Comparison of ENCODE assay signal across 18 cellular contexts in the genomic region with DNA sequence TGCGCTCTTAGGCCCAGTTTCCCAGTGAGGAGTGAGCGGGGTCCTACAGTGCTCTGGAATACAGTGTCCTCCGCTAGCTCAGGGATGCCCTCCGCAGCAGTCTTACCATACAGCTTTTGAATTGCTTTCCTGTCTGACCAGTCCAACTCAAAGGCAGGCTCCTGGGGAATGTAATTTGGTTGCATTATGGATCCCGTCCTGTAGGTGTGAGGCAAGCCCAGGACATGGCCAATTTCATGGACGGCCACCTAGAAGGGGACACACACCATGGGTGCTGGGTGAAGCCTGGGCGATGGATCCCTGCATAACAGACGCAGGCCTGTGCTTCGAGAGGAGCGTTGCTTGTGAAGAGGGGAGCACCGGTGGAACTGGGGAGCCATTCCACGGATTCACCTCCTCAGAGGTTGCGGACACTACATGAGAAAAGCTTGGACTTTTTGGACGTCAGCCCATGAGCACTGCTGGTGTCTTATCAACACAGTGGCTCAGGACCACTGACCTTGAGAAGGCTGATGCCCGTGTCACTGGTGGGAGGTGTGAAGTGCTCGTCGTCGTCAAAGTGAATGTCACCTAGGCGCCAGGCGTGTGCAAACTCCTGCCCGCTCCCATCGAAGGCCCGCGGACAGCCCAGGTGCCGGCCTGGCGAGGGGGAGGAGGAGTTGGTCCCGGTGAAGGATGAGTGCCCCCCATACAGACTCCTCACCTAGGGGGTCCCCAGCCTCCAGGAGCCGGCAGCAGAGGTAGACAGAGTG. TPM values are rescaled to one million over a fixed set of nuclear protein-coding genes. Genes with fewer than 3 reads are reported as not detected.
DNase-seq lines count a peak whose midpoint lies in the region; ATAC-seq, FAIRE-seq and TF ChIP-seq lines count a peak whose summit lies in the region.
"Had no signal": no experiment of that assay in that cellular context is flagged by ENCODE, and none has a peak within 500 bp of the region (broad histone marks: within the 10 kb centered on the region; RNA-seq: fewer than 3 reads in every experiment).

No MANE protein-coding gene starts in this region.

- 89% methylated on average over 28 of the region's 28 CpGs for WGBS in A549 (ENCODE audit: missing lambda C conversion rate)
- 90 to 91% methylated on average over 27 to 28 of the region's 28 CpGs for WGBS in thyroid gland, 2 donors

- CTCF ChIA-PET in A549 (lab: Yijun Ruan, JAX) = interaction anchor here (1.1 kb wide), 1 partner anchor 9 kb away, joined by 5 read pairs; no protein-coding TSS in a partner anchor

- peaks cover 3% of the 10 kb centered on the region; the same call in 1 of the 2 replicates for H3K36me3 ChIP-seq in DND-41 (ENCODE audit: insufficient read depth, low read length)
- no peaks in the 10 kb centered on the region for H3K36me3 ChIP-seq in neural progenitor cell
- H3K36me3 ChIP-seq in thyroid gland = no peaks in the 10 kb centered on the region
- H3K36me3 ChIP-seq in Peyer's patch = no peaks in the 10 kb centered on the region

- POLR2A ChIA-PET in A549 (lab: Yijun Ruan, JAX) = no interaction called here

- no peak overlapping the region for H3K27ac Mint-ChIP-seq in endothelial cell (ENCODE audit: unreplicated experiment)
- H3K27ac Mint-ChIP-seq in neural progenitor cell = peak overlapping the region; percentile 79
- H3K27ac Mint-ChIP-seq: IgD-negative memory B cell had no signal

- H3K4me2 ChIP-seq in A549 (no peak overlapping the region), DND-41 (ENCODE audit: insufficient read depth, low read length) (no peak overlapping the region), neural progenitor cell (no peak overlapping the region)
- H3K4me2 ChIP-seq: BLaER1 had no signal

- no peaks in the 10 kb centered on the region for H3K79me2 ChIP-seq in DND-41 (ENCODE audit: insufficient read depth, low read length)
- H3K79me2 ChIP-seq in neural progenitor cell (ENCODE audit: low read depth) = no peaks in the 10 kb centered on the region

- no peaks in the 10 kb centered on the region for H3K9me3 Mint-ChIP-seq in endothelial cell (ENCODE audit: unreplicated experiment)
- no peaks in the 10 kb centered on the region for H3K9me3 Mint-ChIP-seq in neural progenitor cell
- H3K9me3 Mint-ChIP-seq: CD8-positive, alpha-beta memory T cell; H9 had no signal

- DNase-seq in A549 (ENCODE audit: low read depth in 1 of 2, low spot score in 1 of 2) (no peak), DND-41 (no peak), endothelial cell (ENCODE audit: low spot score) (no peak), neural progenitor cell (ENCODE audit: low spot score) (no peak), thyroid gland (no peak), Peyer's patch (no peak), SKM-1 treated with dmso at 0.1 percent for 144 hours (lab: John Stamatoyannopoulos, UW; ENCODE audit: unreplicated experiment) (no peak)
- DNase-seq: Caco-2; CD8-positive, alpha-beta memory T cell; GM23248; H9 had no signal

- H2AFZ ChIP-seq in DND-41 (ENCODE audit: low read depth, low read length) = no peak overlapping the region
- H2AFZ ChIP-seq in neural progenitor cell (replicated peaks) = no peak overlapping the region
- H2AFZ ChIP-seq: GM23248 had no signal

- no peak for TF ChIP-seq RAD21 in A549 (conservative IDR thresholded peaks at IDR 0.05 in 1 of 2, IDR thresholded peaks at IDR 0.05 in 1 of 2)

- H4K20me1 ChIP-seq in DND-41 (ENCODE audit: insufficient read depth, low read length) (no peaks in the 10 kb centered on the region; the same call in 1 of the 2 replicates), neural progenitor cell (ENCODE audit: low read depth) (no peaks in the 10 kb centered on the region)
- H4K20me1 ChIP-seq: BLaER1 had no signal

- no peak for TF ChIP-seq EP300 in A549 (IDR thresholded peaks at IDR 0.05)

- H3K4me3 Mint-ChIP-seq in endothelial cell (ENCODE audit: unreplicated experiment) (peak overlapping the region; percentile 47), neural progenitor cell (no peak overlapping the region)
- H3K4me3 Mint-ChIP-seq: CD8-positive, alpha-beta memory T cell; H9; IgD-negative memory B cell had no signal

- H3K9me3 ChIP-seq in A549 (no peaks in the 10 kb centered on the region), DND-41 (ENCODE audit: insufficient read depth, low read length, severe bottlenecking) (no peaks in the 10 kb centered on the region), neural progenitor cell (ENCODE audit: low read depth) (no peaks in the 10 kb centered on the region), thyroid gland (no peaks in the 10 kb centered on the region), Peyer's patch (no peaks in the 10 kb centered on the region)
- H3K9me3 ChIP-seq: BLaER1, Caco-2 had no signal

- intact Hi-C loops in thyroid gland (cut with DNase I) = no loop called here

- no peak for TF ChIP-seq POLR2A in A549 (IDR thresholded peaks at IDR 0.05; ENCODE audit: low read length)
- TF ChIP-seq POLR2A in thyroid gland (IDR thresholded peaks at IDR 0.05) = no peak
- no peak for TF ChIP-seq POLR2A in Peyer's patch (IDR thresholded peaks at IDR 0.05)

- no peak overlapping the region for H3K9ac ChIP-seq in DND-41 (ENCODE audit: low read depth, low read length)
- no peak overlapping the region for H3K9ac ChIP-seq in neural progenitor cell
- H3K9ac ChIP-seq: BLaER1, GM23248 had no signal

- no peaks in the 10 kb centered on the region for H3K27me3 ChIP-seq in DND-41 (ENCODE audit: insufficient read depth, low read length, poor library complexity)
- no peaks in the 10 kb centered on the region for H3K27me3 ChIP-seq in neural progenitor cell
- no peaks in the 10 kb centered on the region for H3K27me3 ChIP-seq in thyroid gland
- H3K27me3 ChIP-seq in Peyer's patch = no peaks in the 10 kb centered on the region
- H3K27me3 ChIP-seq: BLaER1 had no signal

- H3K27me3 Mint-ChIP-seq in endothelial cell (ENCODE audit: unreplicated experiment) (peaks cover 1% of the 10 kb centered on the region), neural progenitor cell (ENCODE audit: insufficient read depth, low read depth) (peaks cover 5% of the 10 kb centered on the region)
- H3K27me3 Mint-ChIP-seq: IgD-negative memory B cell had no signal

- TF ChIP-seq CTCF in A549 (IDR thresholded peaks at IDR 0.05) (no peak), DND-41 (IDR thresholded peaks at IDR 0.05; ENCODE audit: borderline replicate concordance, extremely low read depth, low read length, poor library complexity, severe bottlenecking) (no peak), endothelial cell (IDR thresholded peaks at IDR 0.05; ENCODE audit: unreplicated experiment) (no peak), neural progenitor cell (IDR thresholded peaks at IDR 0.05) (no peak), thyroid gland (IDR thresholded peaks at IDR 0.05) (no peak), Peyer's patch (IDR thresholded peaks at IDR 0.05) (no peak)

- H3K4me3 ChIP-seq in A549 (no peak overlapping the region), DND-41 (ENCODE audit: low read depth in 1 of 2, low read length in 2 of 2) (no peak overlapping the region), neural progenitor cell (no peak overlapping the region), thyroid gland (replicated peaks in 1 of 3) (no peak overlapping the region), Peyer's patch (no peak overlapping the region)
- H3K4me3 ChIP-seq: BLaER1, GM12878, GM23248 had no signal

- no peaks in the 10 kb centered on the region for H3K4me1 ChIP-seq in A549
- no peaks in the 10 kb centered on the region for H3K4me1 ChIP-seq in DND-41 (ENCODE audit: insufficient read depth, low read length)
- peaks cover 5% of the 10 kb centered on the region for H3K4me1 ChIP-seq in neural progenitor cell
- peaks cover 0 to 11% of the 10 kb centered on the region in 2 donors for H3K4me1 ChIP-seq in thyroid gland
- H3K4me1 ChIP-seq in Peyer's patch = peaks cover 0 to 6% (median 0%) of the 10 kb centered on the region in 4 donors
- H3K4me1 ChIP-seq: BLaER1, Caco-2 had no signal

- H3F3A ChIP-seq in neural progenitor cell (ENCODE audit: low read depth) = no peaks in the 10 kb centered on the region

- H3K27ac ChIP-seq in A549 (no peak overlapping the region), DND-41 (ENCODE audit: low read length) (no peak overlapping the region), neural progenitor cell (no peak overlapping the region), thyroid gland (no peak overlapping the region), Peyer's patch (no peak overlapping the region)
- H3K27ac ChIP-seq: BLaER1, GM23248 had no signal

- peak; percentile 11 to 31; a peak in 3 of 6 replicates for ATAC-seq in A549
- ATAC-seq in DND-41 (ENCODE audit: insufficient read depth, low read depth) = peak; percentile 22; the same call in 1 of the 3 replicates
- ATAC-seq: GM12878 had no signal

- H3K4me1 Mint-ChIP-seq in endothelial cell (ENCODE audit: unreplicated experiment) (no peaks in the 10 kb centered on the region), neural progenitor cell (peaks cover 14% of the 10 kb centered on the region)
- H3K4me1 Mint-ChIP-seq: CD8-positive, alpha-beta memory T cell; H9; IgD-negative memory B cell had no signal

- H3K36me3 Mint-ChIP-seq in endothelial cell (ENCODE audit: low read depth, unreplicated experiment) (peaks cover 4% of the 10 kb centered on the region), neural progenitor cell (no peaks in the 10 kb centered on the region)

- FAIRE-seq in A549 (lab: Jason Lieb, UNC) = no peak
- FAIRE-seq: GM12878, GM18507 had no signal

RNA-seq across cellular contexts. Expression of gene MMP21, which starts 3.3 kb away (rescaled TPM):
- polyA plus RNA-seq in A549 (2011; rRNA removed) (0.04 and 0.08 TPM in 2 replicates), A549 (2017; fragmentation: RNase III; extraction: RNeasy Plus Mini Kit Qiagen cat#74134 plus additional on column Dnase treatment) (0.04 TPM in 2 of 3 replicates, not detected in the other)
- polyA plus RNA-seq in A549 (2012; cell fraction: cytosol; rRNA removed) = not detected in 2 replicates
- polyA plus RNA-seq in A549 (2012; cell fraction: nucleus; rRNA removed) = 0.07 and 0.14 TPM in 2 replicates
- polyA minus RNA-seq in A549 (2011; rRNA and poly(A)+ RNA removed) = not detected in 2 replicates
- total RNA-seq in endothelial cell (ENCODE audit: unreplicated experiment) (not detected), neural progenitor cell (ENCODE audit: low replicate concordance) (not detected in 2 replicates), thyroid gland (under 1 TPM in 1 of 4 donors, not detected in 3; 0.67 TPM), Peyer's patch (1 to 10 TPM in 2 of 4 donors, not detected in 2; 1.2 to 2.5 TPM)
- total RNA-seq: A673, Caco-2, G401, GM12878, GM23248, H9, HT-29 had no signal
- polyA plus RNA-seq: CD8-positive, alpha-beta memory T cell; GM23248; IgD-negative memory B cell had no signal

RNA-seq across cellular contexts. Expression of gene UROS, which starts 50.8 kb away (rescaled TPM):
- 53.6 and 71.1 TPM in 2 replicates for polyA plus RNA-seq in A549 (2011; rRNA removed)
- polyA plus RNA-seq in A549 (2012; cell fraction: cytosol; rRNA removed) = 44.1 and 50.7 TPM in 2 replicates
- polyA plus RNA-seq in A549 (2012; cell fraction: nucleus; rRNA removed) = 67.1 and 71.3 TPM in 2 replicates
- 50.2 to 52.9 TPM (median 51.1 TPM) in 3 replicates for polyA plus RNA-seq in A549 (2017; fragmentation: RNase III; extraction: RNeasy Plus Mini Kit Qiagen cat#74134 plus additional on column Dnase treatment)
- polyA minus RNA-seq in A549 (2011; rRNA and poly(A)+ RNA removed) = 33.6 and 35.4 TPM in 2 replicates
- total RNA-seq in endothelial cell (ENCODE audit: unreplicated experiment) = 61.5 TPM
- 76.3 and 82.2 TPM in 2 replicates for total RNA-seq in neural progenitor cell (ENCODE audit: low replicate concordance)
- total RNA-seq in thyroid gland = 10 to 100 TPM; 54.4 to 74.3 (median 69.6) TPM
- 10 to 100 TPM; 34.7 to 57.8 (median 39.2) TPM for total RNA-seq in Peyer's patch

RNA-seq across cellular contexts. Expression of gene BCCIP, which starts 51.1 kb away (rescaled TPM):
- polyA plus RNA-seq in A549 (2011; rRNA removed) = 74.0 and 130 TPM in 2 replicates
- 34.7 and 47.0 TPM in 2 replicates for polyA plus RNA-seq in A549 (2012; cell fraction: cytosol; rRNA removed)
- polyA plus RNA-seq in A549 (2012; cell fraction: nucleus; rRNA removed) = 9.4 and 14.5 TPM in 2 replicates
- 140 to 170 TPM (median 142 TPM) in 3 replicates for polyA plus RNA-seq in A549 (2017; fragmentation: RNase III; extraction: RNeasy Plus Mini Kit Qiagen cat#74134 plus additional on column Dnase treatment)
- 18.0 and 21.0 TPM in 2 replicates for polyA minus RNA-seq in A549 (2011; rRNA and poly(A)+ RNA removed)
- total RNA-seq in endothelial cell (ENCODE audit: unreplicated experiment) = 39.4 TPM
- 76.5 and 122 TPM in 2 replicates for total RNA-seq in neural progenitor cell (ENCODE audit: low replicate concordance)
- 10 to 100 TPM; 38.6 to 52.1 (median 42.3) TPM for total RNA-seq in thyroid gland
- 10 to 100 TPM; 17.4 to 28.1 (median 20.0) TPM for total RNA-seq in Peyer's patch

RNA-seq across cellular contexts. Expression of gene EDRF1, which starts 52.8 kb away (rescaled TPM):
- 31.1 and 37.9 TPM in 2 replicates for polyA plus RNA-seq in A549 (2011; rRNA removed)
- 10.0 and 10.2 TPM in 2 replicates for polyA plus RNA-seq in A549 (2012; cell fraction: cytosol; rRNA removed)
- 16.4 and 21.5 TPM in 2 replicates for polyA plus RNA-seq in A549 (2012; cell fraction: nucleus; rRNA removed)
- 19.7 to 21.1 TPM (median 20.0 TPM) in 3 replicates for polyA plus RNA-seq in A549 (2017; fragmentation: RNase III; extraction: RNeasy Plus Mini Kit Qiagen cat#74134 plus additional on column Dnase treatment)
- 19.4 and 27.6 TPM in 2 replicates for polyA minus RNA-seq in A549 (2011; rRNA and poly(A)+ RNA removed)
- total RNA-seq in endothelial cell (ENCODE audit: unreplicated experiment) = 29.2 TPM
- total RNA-seq in neural progenitor cell (ENCODE audit: low replicate concordance) = 52.9 and 63.4 TPM in 2 replicates
- total RNA-seq in thyroid gland = 10 to 100 TPM; 23.2 to 35.5 (median 30.9) TPM
- 10 to 100 TPM; 24.3 to 60.2 (median 36.5) TPM for total RNA-seq in Peyer's patch
